9 cellular contexts compared by ENCODE assay signal in genomic region chr10:81722405-81722804, GRCh38.
"Had no signal": no experiment of that assay in that cellular context is flagged by ENCODE, and none has a peak within 500 bp of the region (broad histone marks: within the 10 kb centered on the region; RNA-seq: fewer than 3 reads in every experiment).

No MANE protein-coding gene starts in this region.

- H3K9me3 Mint-ChIP-seq: IgD-negative memory B cell had no signal

- H3K27ac ChIP-seq: HL-60 had no signal

- H3K36me3 Mint-ChIP-seq: IgD-negative memory B cell had no signal

- ATAC-seq: GM23338, HepG2 had no signal

- FAIRE-seq: H1, H54, HepG2 had no signal

- H3K4me3 Mint-ChIP-seq: GM23338, H9, IgD-negative memory B cell had no signal

- DNase-seq: H9, HCEC 1CT, KBM-7 had no signal

- H3K4me3 ChIP-seq: GM23338 had no signal

- H3K27me3 Mint-ChIP-seq: IgD-negative memory B cell had no signal

- H3K27ac Mint-ChIP-seq: GM23338, H9, IgD-negative memory B cell had no signal
